22 cellular contexts compared by ENCODE assay signal in genomic region chr14:106620368-106620767, GRCh38.
DNase-seq lines count a peak whose midpoint lies in the region; ATAC-seq, FAIRE-seq and TF ChIP-seq lines count a peak whose summit lies in the region.
"Had no signal": no experiment of that assay in that cellular context is flagged by ENCODE, and none has a peak within 500 bp of the region (broad histone marks: within the 10 kb centered on the region; RNA-seq: fewer than 3 reads in every experiment).

No MANE protein-coding gene starts in this region.

- intact Hi-C loops in CD8-positive, alpha-beta T cell (cut with DNase I, micrococcal nuclease), result no loop called here

- ATAC-seq in A549 (no peak), DND-41 (ENCODE audit: insufficient read depth, low read depth) (no peak)
- ATAC-seq in CD8-positive, alpha-beta T cell, result no peak

- H3K27ac ChIP-seq in A549 (no peak overlapping the region), DND-41 (ENCODE audit: low read length) (peak overlapping the region; percentile 98; the same call in 1 of the 2 replicates), SK-N-MC (peak overlapping the region; percentile 70)
- H3K27ac ChIP-seq in CD8-positive, alpha-beta T cell (ENCODE audit: low read depth, low read length), result no peak overlapping the region
- H3K27ac ChIP-seq: BLaER1 treated with 17β-estradiol and CSF1 and Interleukin-3, amounts not matched to agents 10 nM and 100 nM; C4-2B had no signal

- H3K27me3 Mint-ChIP-seq in CD8-positive, alpha-beta T cell (ENCODE audit: low read depth), result peaks cover 33% of the 10 kb centered on the region

- DNase-seq in A549 (ENCODE audit: low read depth in 1 of 2, low spot score in 1 of 2), result no peak
- no peak for DNase-seq in DND-41
- no peak for DNase-seq in SK-N-MC (ENCODE audit: low read depth, low spot score)
- DNase-seq in pons (ENCODE audit: low spot score), result no peak
- no peak for DNase-seq in CD8-positive, alpha-beta T cell
- DNase-seq in stimulated activated CD4-positive, alpha-beta T cell treated with anti-CD3 and anti-CD28 coated beads, Interleukin-2, amount 100 ng/mL, for 48 hours, result no peak
- DNase-seq: 8988T; CD4-positive, alpha-beta T cell; CD8-positive, alpha-beta memory T cell; COR-L47; DMS 273 treated with DMSO at 0.1 percent for 48 hours; DMS153; DMS53; DMS79; GF-D8 had no signal

- no peak for TF ChIP-seq RAD21 in A549 (conservative IDR thresholded peaks at IDR 0.05 in 1 of 2, IDR thresholded peaks at IDR 0.05 in 1 of 2)

- no peaks in the 10 kb centered on the region for H3K9me3 Mint-ChIP-seq in CD8-positive, alpha-beta T cell
- H3K9me3 Mint-ChIP-seq: CD4-positive, alpha-beta T cell; CD8-positive, alpha-beta memory T cell had no signal

- H3K27ac Mint-ChIP-seq in CD8-positive, alpha-beta T cell, result no peak overlapping the region
- H3K27ac Mint-ChIP-seq: B cell; CD4-positive, alpha-beta T cell; CD8-positive, alpha-beta memory T cell had no signal

- H4K20me1 ChIP-seq in DND-41 (ENCODE audit: insufficient read depth, low read length), result no peaks in the 10 kb centered on the region
- H4K20me1 ChIP-seq: BLaER1 treated with 17β-estradiol and CSF1 and Interleukin-3, amounts not matched to agents 10 nM and 100 nM had no signal

- no peaks in the 10 kb centered on the region for H3K79me2 ChIP-seq in DND-41 (ENCODE audit: insufficient read depth, low read length)

- no peaks in the 10 kb centered on the region for H3K36me3 ChIP-seq in DND-41 (ENCODE audit: insufficient read depth, low read length)
- no peaks in the 10 kb centered on the region for H3K36me3 ChIP-seq in SK-N-MC (ENCODE audit: insufficient read depth, low read length)
- H3K36me3 ChIP-seq in CD8-positive, alpha-beta T cell (ENCODE audit: insufficient read depth, low read length), result no peaks in the 10 kb centered on the region
- H3K36me3 ChIP-seq: BLaER1 treated with 17β-estradiol and CSF1 and Interleukin-3, amounts not matched to agents 10 nM and 100 nM had no signal

- FAIRE-seq in A549 (lab: Jason Lieb, UNC), result no peak
- FAIRE-seq: A204.1, G401.6, GM12891, GM19239 had no signal

- H3K9me3 ChIP-seq in A549, result no peaks in the 10 kb centered on the region
- H3K9me3 ChIP-seq in DND-41 (ENCODE audit: insufficient read depth, low read length, severe bottlenecking), result no peaks in the 10 kb centered on the region
- H3K9me3 ChIP-seq in SK-N-MC (ENCODE audit: low read depth, low read length), result no peaks in the 10 kb centered on the region
- H3K9me3 ChIP-seq in CD8-positive, alpha-beta T cell (ENCODE audit: low read length), result no peaks in the 10 kb centered on the region
- H3K9me3 ChIP-seq: BLaER1 treated with 17β-estradiol and CSF1 and Interleukin-3, amounts not matched to agents 10 nM and 100 nM had no signal

- no peaks in the 10 kb centered on the region for H3K36me3 Mint-ChIP-seq in CD8-positive, alpha-beta T cell
- H3K36me3 Mint-ChIP-seq: CD8-positive, alpha-beta memory T cell had no signal

- no peak overlapping the region for H3K4me3 ChIP-seq in A549
- H3K4me3 ChIP-seq in DND-41 (ENCODE audit: low read depth in 1 of 2, low read length in 2 of 2), result no peak overlapping the region
- no peak overlapping the region for H3K4me3 ChIP-seq in SK-N-MC
- H3K4me3 ChIP-seq in CD8-positive, alpha-beta T cell (ENCODE audit: low read depth, low read length), result no peak overlapping the region
- H3K4me3 ChIP-seq: BLaER1 treated with 17β-estradiol and CSF1 and Interleukin-3, amounts not matched to agents 10 nM and 100 nM had no signal

- H3K9ac ChIP-seq in DND-41 (ENCODE audit: low read depth, low read length) (no peak overlapping the region), SK-N-MC (ENCODE audit: insufficient read length) (peak overlapping the region; percentile 8)
- H3K9ac ChIP-seq: BLaER1 treated with 17β-estradiol and CSF1 and Interleukin-3, amounts not matched to agents 10 nM and 100 nM had no signal

- CTCF ChIA-PET in A549 (lab: Yijun Ruan, JAX), result interaction anchor here (1.5 kb wide), 1 partner anchor 153 kb away, joined by 3 read pairs; no protein-coding TSS in a partner anchor
- CTCF ChIA-PET in CD8-positive, alpha-beta T cell (lab: Charles Lee), result interaction anchor here (0.9 to 1.3 kb wide), 2 partner anchors 64 to 113 kb away, joined by 3 read pairs; no protein-coding TSS in a partner anchor

- H3K4me1 ChIP-seq in A549 (no peaks in the 10 kb centered on the region), DND-41 (ENCODE audit: insufficient read depth, low read length) (peaks cover 66% of the 10 kb centered on the region)
- H3K4me1 ChIP-seq in CD8-positive, alpha-beta T cell (ENCODE audit: insufficient read depth, low read length), result peaks cover 6% of the 10 kb centered on the region

- whole genome bisulfite sequencing in A549 (ENCODE audit: missing lambda C conversion rate), result 2% methylated on average over 2 of the region's 2 CpGs

- H3K4me2 ChIP-seq in A549, result no peak overlapping the region
- H3K4me2 ChIP-seq in DND-41 (ENCODE audit: insufficient read depth, low read length), result no peak overlapping the region

- TF ChIP-seq CTCF in A549 (IDR thresholded peaks at IDR 0.05) (no peak), DND-41 (IDR thresholded peaks at IDR 0.05; ENCODE audit: borderline replicate concordance, extremely low read depth, low read length, poor library complexity, severe bottlenecking) (no peak)
- no peak for TF ChIP-seq CTCF in CD8-positive, alpha-beta T cell (IDR thresholded peaks at IDR 0.05)

- no peaks in the 10 kb centered on the region for H3K27me3 ChIP-seq in DND-41 (ENCODE audit: insufficient read depth, low read length, poor library complexity)
- no peaks in the 10 kb centered on the region for H3K27me3 ChIP-seq in CD8-positive, alpha-beta T cell (ENCODE audit: insufficient read depth, low read length)
- H3K27me3 ChIP-seq: BLaER1 treated with 17β-estradiol and CSF1 and Interleukin-3, amounts not matched to agents 10 nM and 100 nM had no signal

- H2AFZ ChIP-seq in DND-41 (ENCODE audit: low read depth, low read length), result no peak overlapping the region

- TF ChIP-seq POLR2A in A549 (IDR thresholded peaks at IDR 0.05; ENCODE audit: low read length), result no peak

- H3K4me3 Mint-ChIP-seq in CD8-positive, alpha-beta T cell, result no peak overlapping the region
- H3K4me3 Mint-ChIP-seq: B cell; CD4-positive, alpha-beta T cell; CD8-positive, alpha-beta memory T cell had no signal

- no peak for TF ChIP-seq EP300 in A549 (IDR thresholded peaks at IDR 0.05)

- H3K4me1 Mint-ChIP-seq in CD8-positive, alpha-beta T cell (ENCODE audit: low read depth), result peaks cover 14% of the 10 kb centered on the region
- H3K4me1 Mint-ChIP-seq: B cell had no signal

- POLR2A ChIA-PET in A549 (lab: Yijun Ruan, JAX), result no interaction called here
- POLR2A ChIA-PET in CD8-positive, alpha-beta T cell (lab: Charles Lee), result no interaction called here

TF ChIP-seq in A549, 52 proteins besides CTCF, POLR2A, EP300 and RAD21:
- no peak for TF ChIP-seq CBX8 (IDR thresholded peaks at IDR 0.05)
- peak; percentile 76 for TF ChIP-seq MAFK (IDR thresholded peaks at IDR 0.05; ENCODE audit: partially characterized antibody)
- TF ChIP-seq EHMT2 (IDR thresholded peaks at IDR 0.05; ENCODE audit: low read depth), result no peak
- TF ChIP-seq POLR2AphosphoS2 (conservative IDR thresholded peaks at IDR 0.05; ENCODE audit: low read length), result no peak

Comparison
In these comparisons a context has a peak if more than half of its experiments do, and no peak if none do; other contexts are left out.
1. H3K27ac ChIP-seq: peak in DND-41 (single experiment) and SK-N-MC (single experiment); none in A549 (0 of 2) and CD8-positive, alpha-beta T cell (single experiment).